ENCODE assay signal across 8 cellular contexts in the genomic region with DNA sequence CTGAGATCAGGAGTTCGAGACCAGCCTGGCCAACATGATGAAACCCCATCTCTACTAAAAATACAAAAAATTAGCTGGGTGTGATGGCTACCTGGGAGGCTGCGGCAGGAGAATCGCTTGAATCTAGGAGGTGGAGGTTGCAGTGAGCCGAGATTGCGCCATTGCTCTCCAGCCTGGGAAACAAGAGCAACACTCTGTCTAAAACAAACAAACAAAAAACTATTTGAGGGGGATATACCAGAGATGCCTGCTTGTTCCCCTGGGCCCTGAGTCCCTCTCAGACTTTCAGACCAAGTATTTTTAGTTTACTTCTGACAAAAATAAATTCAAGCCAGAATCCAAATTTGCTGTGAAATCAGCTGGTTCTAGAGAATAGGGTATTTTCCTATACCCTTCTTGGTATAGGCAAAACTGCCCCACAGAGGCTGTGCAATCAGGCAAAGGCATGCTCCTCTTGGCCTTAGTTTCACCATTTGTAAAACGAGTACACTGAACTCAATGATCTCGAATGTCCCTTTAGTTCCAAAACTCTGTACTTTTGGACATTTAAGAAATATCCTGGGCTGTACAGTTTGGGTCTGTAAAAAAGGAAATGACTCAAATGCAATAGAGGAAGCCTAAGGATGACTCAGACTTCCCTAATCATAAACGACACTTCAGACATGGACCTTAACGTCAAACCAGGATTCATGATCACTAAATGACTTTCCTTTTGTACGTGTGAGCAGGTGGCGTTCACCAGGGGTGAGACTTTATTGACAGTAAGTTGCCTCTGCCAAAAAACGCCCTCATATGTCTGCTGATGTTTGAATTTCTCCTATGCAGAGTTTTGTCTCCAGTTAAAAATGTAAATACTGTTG. TPM values are rescaled to one million over a fixed set of nuclear protein-coding genes. Genes with fewer than 3 reads are reported as not detected.
DNase-seq lines count a peak whose midpoint lies in the region; ATAC-seq and TF ChIP-seq lines count a peak whose summit lies in the region.

No MANE protein-coding gene starts in this region.

- intact Hi-C loops in left ventricle myocardium superior (cut with micrococcal nuclease) = no loop called here

- peaks cover 0 to 60% (median 21%) of the 10 kb centered on the region in 4 donors for H3K4me1 ChIP-seq in Peyer's patch

- peak overlapping the region; percentile 57 to 91 (median 84) for H3K27ac ChIP-seq in Peyer's patch

- peaks cover 0 to 5% (median 0%) of the 10 kb centered on the region in 3 donors for H3K36me3 ChIP-seq in Peyer's patch

- peaks cover 18% of the 10 kb centered on the region for H3K36me3 Mint-ChIP-seq in activated naive CD8-positive, alpha-beta T cell treated with anti-CD3 and anti-CD28 coated beads, Interleukin-2, amount 10 ng/mL, durations not matched to agents 7 days and 5 days

- no peaks in the 10 kb centered on the region for H3K9me3 ChIP-seq in Peyer's patch

- H3K4me3 Mint-ChIP-seq in activated naive CD8-positive, alpha-beta T cell treated with anti-CD3 and anti-CD28 coated beads, Interleukin-2, amount 10 ng/mL, durations not matched to agents 7 days and 5 days = peak overlapping the region; percentile 55

- no peaks in the 10 kb centered on the region for H3K27me3 ChIP-seq in Peyer's patch

- peak; percentile 64 for DNase-seq in GM10248 (ENCODE audit: extremely low spot score)
- peak in 1 of 3 donors; percentile 82 for DNase-seq in Peyer's patch
- DNase-seq in activated naive CD8-positive, alpha-beta T cell treated with anti-CD3 and anti-CD28 coated beads, Interleukin-2, amount 10 ng/mL, durations not matched to agents 7 days and 5 days = no peak
- DNase-seq in left ventricle myocardium superior = no peak
- peak; percentile 48 to 54 for DNase-seq in stimulated activated CD4-positive, alpha-beta T cell treated with anti-CD3 and anti-CD28 coated beads, Interleukin-15, amount 100 ng/mL, for 48 hours (ENCODE audit: low read depth in 2 of 2)
- DNase-seq in D341Med (ENCODE audit: low spot score) = no peak

- CTCF ChIA-PET in GM10248 (lab: Yijun Ruan, JAX) = interaction anchor here (1.3 to 15.3 kb wide), 3 partner anchors 13 to 52 kb away, joined by 3 to 151 read pairs (median 9); no protein-coding TSS in a partner anchor

- no peaks in the 10 kb centered on the region for H3K27me3 Mint-ChIP-seq in activated naive CD8-positive, alpha-beta T cell treated with anti-CD3 and anti-CD28 coated beads, Interleukin-2, amount 10 ng/mL, durations not matched to agents 7 days and 5 days

- H3K9me3 Mint-ChIP-seq in activated naive CD8-positive, alpha-beta T cell treated with anti-CD3 and anti-CD28 coated beads, Interleukin-2, amount 10 ng/mL, durations not matched to agents 7 days and 5 days = no peaks in the 10 kb centered on the region

- peaks cover 49% of the 10 kb centered on the region for H3K4me1 Mint-ChIP-seq in activated naive CD8-positive, alpha-beta T cell treated with anti-CD3 and anti-CD28 coated beads, Interleukin-2, amount 10 ng/mL, durations not matched to agents 7 days and 5 days

- TF ChIP-seq POLR2A in Peyer's patch (IDR thresholded peaks at IDR 0.05) = no peak

- peak overlapping the region; percentile 83 for H3K27ac Mint-ChIP-seq in activated naive CD8-positive, alpha-beta T cell treated with anti-CD3 and anti-CD28 coated beads, Interleukin-2, amount 10 ng/mL, durations not matched to agents 7 days and 5 days

- TF ChIP-seq CTCF in GM10248 (IDR thresholded peaks at IDR 0.05; ENCODE audit: control extremely low read depth, extremely low read depth, low read depth, missing control alignments) (no peak), Peyer's patch (IDR thresholded peaks at IDR 0.05) (no peak)

- POLR2A ChIA-PET in GM10248 (lab: Yijun Ruan, JAX) = interaction anchor here (0.6 to 1.8 kb wide), 2 partner anchors 16 to 34 kb away, joined by 3 to 9 read pairs; a partner anchor contains a TSS
- POLR2A ChIA-PET in activated naive CD8-positive, alpha-beta T cell treated with anti-CD3 and anti-CD28 coated beads, Interleukin-2, amount 10 ng/mL, durations not matched to agents 7 days and 5 days (lab: Charles Lee) = interaction anchor here (4.2 to 9.7 kb wide), 4 partner anchors 15 to 51 kb away, joined by 23 to 98 read pairs (median 40); a partner anchor contains a TSS

- no peak overlapping the region for H3K4me3 ChIP-seq in Peyer's patch

- ATAC-seq in HG03196 (IDR thresholded peaks at IDR 0.05; ENCODE audit: unreplicated experiment) = peak; percentile 47
- peak; percentile 48 for ATAC-seq in activated naive CD8-positive, alpha-beta T cell treated with anti-CD3 and anti-CD28 coated beads, Interleukin-2, amount 10 ng/mL, durations not matched to agents 7 days and 5 days (ENCODE audit: low read depth)
- peak; percentile 65 for ATAC-seq in left ventricle myocardium superior
- ATAC-seq in GM18867 (IDR thresholded peaks at IDR 0.05; ENCODE audit: unreplicated experiment) = no peak

RNA-seq across cellular contexts. Expression of a gene that starts 16.1 kb away (rescaled TPM):
- total RNA-seq in Peyer's patch (100 to 1,000 TPM; 173 to 231 (median 206) TPM), left ventricle myocardium superior (126 TPM)
- total RNA-seq in activated naive CD8-positive, alpha-beta T cell treated with anti-CD3 and anti-CD28 coated beads, Interleukin-2, amount 10 ng/mL, durations not matched to agents 7 days and 5 days = 100 to 1,000 TPM; 161 to 172 TPM

RNA-seq across cellular contexts. Expression of a gene that starts 33.9 kb away (rescaled TPM):
- 100 to 1,000 TPM; 102 to 154 (median 140) TPM for total RNA-seq in Peyer's patch
- total RNA-seq in activated naive CD8-positive, alpha-beta T cell treated with anti-CD3 and anti-CD28 coated beads, Interleukin-2, amount 10 ng/mL, durations not matched to agents 7 days and 5 days = 100 to 1,000 TPM; 302 to 303 TPM
- 93.5 TPM for total RNA-seq in left ventricle myocardium superior

Comparison
In these comparisons a context has a peak if more than half of its experiments do, and no peak if none do; other contexts are left out.
1. DNase-seq: peak in GM10248 (single experiment) and stimulated activated CD4-positive, alpha-beta T cell treated with anti-CD3 and anti-CD28 coated beads, Interleukin-15, amount 100 ng/mL, for 48 hours (2 of 2); none in activated naive CD8-positive, alpha-beta T cell treated with anti-CD3 and anti-CD28 coated beads, Interleukin-2, amount 10 ng/mL, durations not matched to agents 7 days and 5 days (single experiment), left ventricle myocardium superior (single experiment) and D341Med (single experiment).